In genomic region chr9:41120696-41121095, GRCh38 we compare ENCODE assay signal across 1 cellular context. TPM values are rescaled to one million over a fixed set of nuclear protein-coding genes. Genes with fewer than 3 reads are reported as not detected.
"Had no signal": no experiment of that assay in that cellular context is flagged by ENCODE, and none has a peak within 500 bp of the region (broad histone marks: within the 10 kb centered on the region; RNA-seq: fewer than 3 reads in every experiment).

No MANE protein-coding gene starts in this region.

RNA-seq across cellular contexts. Expression of gene FOXD4L6, which starts 7.8 kb away (rescaled TPM):
- total RNA-seq: G401 had no signal
